Comparison of ENCODE assay signal across 16 cellular contexts in genomic region chr9:133075925-133076324, GRCh38. TPM values are rescaled to one million over a fixed set of nuclear protein-coding genes. Genes with fewer than 3 reads are reported as not detected.
DNase-seq lines count a peak whose midpoint lies in the region; ATAC-seq and TF ChIP-seq lines count a peak whose summit lies in the region.
"Had no signal": no experiment of that assay in that cellular context is flagged by ENCODE, and none has a peak within 500 bp of the region (broad histone marks: within the 10 kb centered on the region; RNA-seq: fewer than 3 reads in every experiment).

No MANE protein-coding gene starts in this region.

- DNase-seq in Caki2 (ENCODE audit: low read depth) (peak; percentile 25), PC-3 (peak; percentile 27), fibroblast of gingiva (ENCODE audit: low read depth) (peak; percentile 81), osteocyte (ENCODE audit: extremely low spot score, unreplicated experiment) (no peak), NCI-H1930 (lab: John Stamatoyannopoulos, UW) (no peak), NCI-H82 treated with DMSO at 0.1 percent for 48 hours (lab: John Stamatoyannopoulos, UW; ENCODE audit: unreplicated experiment) (no peak)
- DNase-seq: activated CD8-positive, alpha-beta T cell treated with anti-CD3 and anti-CD28 coated beads for 36 hours; activated naive CD4-positive, alpha-beta T cell treated with anti-CD3 and anti-CD28 coated beads, Interleukin-2, amount 50 U/mL, for 16 hours; head of caudate nucleus; stimulated activated CD4-positive, alpha-beta T cell treated with anti-CD3 and anti-CD28 coated beads, Interleukin-4, amount 100 ng/mL, for 4 hours had no signal

- no peaks in the 10 kb centered on the region for H3K4me1 ChIP-seq in PC-3 (ENCODE audit: insufficient read depth, low read length)
- H3K4me1 ChIP-seq: parathyroid adenoma had no signal

- intact Hi-C loops in PC-3 (cut with micrococcal nuclease) = no loop called here

- BruUV-seq in PC-3 (replicated peaks; lab: Mats Ljungman, UMichigan) = no TSS peak

- peak overlapping the region; percentile 85 for H3K27ac Mint-ChIP-seq in osteocyte (ENCODE audit: unreplicated experiment)
- H3K27ac Mint-ChIP-seq: activated CD8-positive, alpha-beta T cell treated with anti-CD3 and anti-CD28 coated beads for 36 hours; dendritic cell treated with granulocyte-macrophage colony-stimulating factor and Interleukin-4, amounts not matched to agents 40 ng/mL and 50 ng/mL, for 4 days; stimulated activated naive CD8-positive, alpha-beta T cell treated with anti-CD3 and anti-CD28 coated beads, Interleukin-15, Interleukin-2, amounts not matched to agents 100 ng/mL and 50 ng/mL, for 24 hours had no signal

- H3K4me2 ChIP-seq in PC-3 (ENCODE audit: low read length) = no peak overlapping the region

- no peaks in the 10 kb centered on the region for H3K9me3 Mint-ChIP-seq in osteocyte (ENCODE audit: unreplicated experiment)
- H3K9me3 Mint-ChIP-seq: activated CD8-positive, alpha-beta T cell treated with anti-CD3 and anti-CD28 coated beads for 36 hours; dendritic cell treated with granulocyte-macrophage colony-stimulating factor and Interleukin-4, amounts not matched to agents 40 ng/mL and 50 ng/mL, for 4 days; stimulated activated naive CD8-positive, alpha-beta T cell treated with anti-CD3 and anti-CD28 coated beads, Interleukin-15, Interleukin-2, amounts not matched to agents 100 ng/mL and 50 ng/mL, for 24 hours had no signal

- H3K9me3 ChIP-seq in PC-3 (ENCODE audit: low read length) = no peaks in the 10 kb centered on the region

- H3K27me3 ChIP-seq in PC-3 (ENCODE audit: low read length) = no peaks in the 10 kb centered on the region

- H3K9ac ChIP-seq in PC-3 (ENCODE audit: low read length) = no peak overlapping the region
- H3K9ac ChIP-seq: parathyroid adenoma had no signal

- peaks cover 2% of the 10 kb centered on the region for H3K36me3 Mint-ChIP-seq in osteocyte (ENCODE audit: unreplicated experiment)

- ATAC-seq in PC-3 (peak; percentile 45; the same call in 1 of the 2 replicates), HG02870 (IDR thresholded peaks at IDR 0.05; ENCODE audit: unreplicated experiment) (no peak), HG03442 (IDR thresholded peaks at IDR 0.05; ENCODE audit: unreplicated experiment) (no peak)
- ATAC-seq: activated CD8-positive, alpha-beta T cell treated with anti-CD3 and anti-CD28 coated beads for 36 hours had no signal

- CTCF ChIA-PET in PC-3 (lab: Charles Lee) = no interaction called here

- no peak overlapping the region for H3K27ac ChIP-seq in PC-3 (ENCODE audit: low read length)
- H3K27ac ChIP-seq: parathyroid adenoma had no signal

- no peaks in the 10 kb centered on the region for H3K9me2 ChIP-seq in PC-3 (replicated peaks; ENCODE audit: low read length)

- H2AFZ ChIP-seq in PC-3 (ENCODE audit: low read length) = no peak overlapping the region
- H2AFZ ChIP-seq: parathyroid adenoma had no signal

- no peaks in the 10 kb centered on the region for H4K20me1 ChIP-seq in PC-3 (ENCODE audit: low read length)

- TF ChIP-seq CTCF in PC-3 (conservative IDR thresholded peaks at IDR 0.05; ENCODE audit: low read depth, low read length) (no peak), osteocyte (IDR thresholded peaks at IDR 0.05) (no peak)

- H3K27me3 Mint-ChIP-seq in osteocyte (ENCODE audit: unreplicated experiment) = peaks cover 6% of the 10 kb centered on the region
- H3K27me3 Mint-ChIP-seq: activated CD8-positive, alpha-beta T cell treated with anti-CD3 and anti-CD28 coated beads for 36 hours; stimulated activated naive CD8-positive, alpha-beta T cell treated with anti-CD3 and anti-CD28 coated beads, Interleukin-15, Interleukin-2, amounts not matched to agents 100 ng/mL and 50 ng/mL, for 24 hours had no signal

- H3K4me1 Mint-ChIP-seq in osteocyte (ENCODE audit: unreplicated experiment) = peaks cover 40% of the 10 kb centered on the region

- peak overlapping the region; percentile 14 for H3K4me3 Mint-ChIP-seq in osteocyte (ENCODE audit: unreplicated experiment)
- H3K4me3 Mint-ChIP-seq: activated CD8-positive, alpha-beta T cell treated with anti-CD3 and anti-CD28 coated beads for 36 hours; dendritic cell treated with granulocyte-macrophage colony-stimulating factor and Interleukin-4, amounts not matched to agents 40 ng/mL and 50 ng/mL, for 4 days; stimulated activated naive CD8-positive, alpha-beta T cell treated with anti-CD3 and anti-CD28 coated beads, Interleukin-15, Interleukin-2, amounts not matched to agents 100 ng/mL and 50 ng/mL, for 24 hours had no signal

- H3K36me3 ChIP-seq in PC-3 (ENCODE audit: low read depth, low read length) = no peaks in the 10 kb centered on the region

- no peaks in the 10 kb centered on the region for H3F3A ChIP-seq in PC-3 (ENCODE audit: low read length, unreplicated experiment)

- POLR2A ChIA-PET in PC-3 (lab: Charles Lee; ENCODE audit: unreplicated experiment) = no interaction called here

- no peak overlapping the region for H3K4me3 ChIP-seq in PC-3 (ENCODE audit: low read length)
- H3K4me3 ChIP-seq: lung had no signal

- H3K79me2 ChIP-seq in PC-3 (ENCODE audit: low read length) = no peaks in the 10 kb centered on the region
- H3K79me2 ChIP-seq: parathyroid adenoma had no signal

- in situ Hi-C loops in Caki2 (cut with HindIII; ENCODE audit: low pct_unique_long_range_greater_than_20kb, low sequenced_read_pairs) = no loop called here

RNA-seq across cellular contexts. Expression of gene CEL, which starts 14.1 kb away (rescaled TPM):
- total RNA-seq in Caki2 (2014; rRNA removed; shearing (Covaris generic); ENCODE audit: low replicate concordance) = 0.10 and 0.61 TPM in 2 replicates
- total RNA-seq in PC-3 (2014; rRNA removed) (0.46 and 0.47 TPM in 2 replicates), osteocyte (1.3 and 1.9 TPM in 2 replicates)

RNA-seq across cellular contexts. Expression of gene RALGDS, which starts 45.1 kb away (rescaled TPM):
- 11.1 and 18.6 TPM in 2 replicates for total RNA-seq in Caki2 (2014; rRNA removed; shearing (Covaris generic); ENCODE audit: low replicate concordance)
- total RNA-seq in PC-3 (2014; rRNA removed) = 30.5 and 32.2 TPM in 2 replicates
- total RNA-seq in osteocyte = 35.1 and 38.4 TPM in 2 replicates

RNA-seq across cellular contexts. Expression of gene GTF3C5, which starts 45.1 kb away (rescaled TPM):
- 162 and 206 TPM in 2 replicates for total RNA-seq in Caki2 (2014; rRNA removed; shearing (Covaris generic); ENCODE audit: low replicate concordance)
- total RNA-seq in PC-3 (2014; rRNA removed) (78.5 and 98.3 TPM in 2 replicates), osteocyte (60.7 and 65.1 TPM in 2 replicates)

Comparison
In these comparisons a context has a peak if more than half of its experiments do, and no peak if none do; other contexts are left out.
1. DNase-seq: peak in Caki2 (single experiment), PC-3 (single experiment) and fibroblast of gingiva (single experiment); none in osteocyte (single experiment), NCI-H1930 (0 of 2) and NCI-H82 treated with DMSO at 0.1 percent for 48 hours (single experiment).